Comparison of ENCODE assay signal across 31 cellular contexts in genomic region chr10:13048762-13049161, GRCh38. TPM values are rescaled to one million over a fixed set of nuclear protein-coding genes. Genes with fewer than 3 reads are reported as not detected.
"Had no signal": no experiment of that assay in that cellular context is flagged by ENCODE, and none has a peak within 500 bp of the region (broad histone marks: within the 10 kb centered on the region; RNA-seq: fewer than 3 reads in every experiment).

No MANE protein-coding gene starts in this region.

- H3K27me3 ChIP-seq: ascending aorta, cardiac muscle cell, Peyer's patch, SJSA1 had no signal

- H3K4me3 ChIP-seq: ascending aorta, cardiac muscle cell, Peyer's patch, SJSA1 had no signal

- FAIRE-seq: TTC549 had no signal

- H3K27ac ChIP-seq: ascending aorta, cardiac muscle cell, Peyer's patch, SJSA1 had no signal

- H3K4me1 ChIP-seq: ascending aorta, Peyer's patch, SJSA1 had no signal

- H3K4me2 ChIP-seq: SK-N-SH had no signal

- H3K9ac ChIP-seq: SK-N-SH had no signal

- H3K36me3 ChIP-seq: ascending aorta, cardiac muscle cell, Peyer's patch, SJSA1 had no signal

- DNase-seq: activated CD4-positive, alpha-beta T cell treated with anti-CD3 and anti-CD28 coated beads, Interleukin-2, amount 10 ng/mL, durations not matched to agents 7 days and 5 days; activated CD4-positive, alpha-beta T cell treated with anti-CD3 and anti-CD28 coated beads, Interleukin-2, amount 50 U/mL, for 48 hours; activated CD8-positive, alpha-beta T cell treated with anti-CD3 and anti-CD28 coated beads, Interleukin-2, amount 10 ng/mL, durations not matched to agents 7 days and 5 days; activated effector memory CD4-positive, alpha-beta T cell treated with anti-CD3 and anti-CD28 coated beads, Interleukin-2, amount 50 U/mL, for 16 hours; activated naive CD4-positive, alpha-beta T cell; activated naive CD4-positive, alpha-beta T cell treated with anti-CD3 and anti-CD28 coated beads, Interleukin-2, amount 50 U/mL, for 16 hours; activated naive CD8-positive, alpha-beta T cell treated with anti-CD3 and anti-CD28 coated beads for 36 hours; activated T-cell treated with anti-CD3 and anti-CD28 coated beads, Interleukin-2, amount 50 U/mL, for 24 hours; amygdala; KG1; MM.1S; MV-4-11; NCI-H1092 treated with DMSO at 0.1 percent for 48 hours; NCI-H1417; NCI-H146; NCI-H187; NCI-H2029 treated with DMSO at 0.1 percent for 48 hours; NCI-H226; NCI-H446 treated with DMSO at 0.1 percent for 48 hours; NCI-H524; NCI-H69; NK-92 treated with Interleukin-12 subunit alpha and Interleukin-12 subunit beta, amount 100 ng/mL, for 24 hours; PC-3; Peyer's patch; RPMI8226; SHP77 treated with DMSO at 0.1 percent for 48 hours; SK-N-SH had no signal

- ATAC-seq: activated CD8-positive, alpha-beta T cell treated with anti-CD3 and anti-CD28 coated beads, Interleukin-2, amount 10 ng/mL, durations not matched to agents 7 days and 5 days; PC-3 had no signal

- H3K9me3 ChIP-seq: ascending aorta, Peyer's patch, SJSA1, SK-N-SH had no signal

RNA-seq across cellular contexts. Expression of gene CCDC3, which starts 47.2 kb away (rescaled TPM):
- total RNA-seq: activated CD8-positive, alpha-beta T cell treated with anti-CD3 and anti-CD28 coated beads, Interleukin-2, amount 10 ng/mL, durations not matched to agents 7 days and 5 days; PC-3 had no signal
